ENCODE assay signal across 11 cellular contexts in the genomic region with DNA sequence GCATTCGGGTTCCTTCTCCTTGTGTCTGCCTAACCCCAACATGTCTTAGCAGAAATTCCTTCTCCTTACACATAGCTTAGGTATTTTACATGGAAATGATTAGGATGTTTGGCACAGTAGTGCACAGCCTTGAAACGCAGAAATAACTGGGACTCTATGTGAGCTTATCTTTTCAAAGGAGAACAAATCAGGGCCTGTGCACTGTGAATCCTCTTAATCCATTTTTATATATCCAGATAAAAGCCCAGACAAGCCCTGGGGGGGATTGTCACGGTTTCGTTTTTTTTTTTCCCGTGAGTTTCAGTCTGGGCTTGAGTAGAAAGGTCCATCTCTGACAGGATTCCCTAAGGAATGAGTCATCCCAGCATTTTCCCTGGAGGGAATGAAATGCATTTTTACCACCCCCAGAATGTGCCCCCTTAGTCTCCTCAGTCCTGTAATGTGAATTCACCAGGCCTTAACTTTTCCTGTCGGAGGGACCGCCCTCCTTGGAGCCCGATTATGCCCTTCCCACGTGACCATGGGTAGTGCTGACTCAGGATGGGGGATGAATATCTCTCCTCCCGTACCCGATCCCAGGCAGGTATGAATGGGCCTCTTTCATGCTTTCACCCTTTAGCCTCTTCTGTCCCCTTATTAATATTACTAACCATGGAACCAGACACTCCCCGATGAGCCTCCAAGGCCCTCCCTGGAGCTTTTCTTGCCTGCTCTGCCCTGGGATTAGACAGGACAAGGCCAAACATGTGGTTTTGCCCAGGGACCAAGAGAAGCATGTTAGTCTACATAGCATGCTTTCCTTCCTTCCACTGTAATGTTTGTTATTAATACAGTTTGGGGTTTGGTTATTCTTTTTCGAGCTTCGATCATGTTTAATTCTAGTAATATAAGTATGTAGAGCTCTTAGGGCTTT. TPM values are rescaled to one million over a fixed set of nuclear protein-coding genes. Genes with fewer than 3 reads are reported as not detected.
DNase-seq lines count a peak whose midpoint lies in the region; ATAC-seq and TF ChIP-seq lines count a peak whose summit lies in the region.
"Had no signal": no experiment of that assay in that cellular context is flagged by ENCODE, and none has a peak within 500 bp of the region (broad histone marks: within the 10 kb centered on the region; RNA-seq: fewer than 3 reads in every experiment).

No MANE protein-coding gene starts in this region.

- H3K4me3 Mint-ChIP-seq in effector memory CD8-positive, alpha-beta T cell = no peak overlapping the region
- H3K4me3 Mint-ChIP-seq: CD4-positive, alpha-beta T cell had no signal

- no peaks in the 10 kb centered on the region for H3K27me3 ChIP-seq in A673 (replicated peaks; ENCODE audit: insufficient read depth, low read depth, low read length, poor library complexity)
- H3K27me3 ChIP-seq in muscle layer of colon (ENCODE audit: control insufficient read depth in 1 of 2, insufficient read depth in 2 of 2, low read length in 2 of 2) = no peaks in the 10 kb centered on the region

- H3K9me3 Mint-ChIP-seq in effector memory CD8-positive, alpha-beta T cell = no peaks in the 10 kb centered on the region
- H3K9me3 Mint-ChIP-seq: CD4-positive, alpha-beta T cell had no signal

- no peak for ATAC-seq in effector memory CD8-positive, alpha-beta T cell (replicated peaks)
- no peak for ATAC-seq in GM21619 (IDR thresholded peaks at IDR 0.05; ENCODE audit: unreplicated experiment)

- H3K9ac ChIP-seq in muscle layer of colon (ENCODE audit: low read length) = peak overlapping the region; percentile 7
- H3K9ac ChIP-seq: KMS-11 had no signal

- H3K36me3 ChIP-seq in A673 (ENCODE audit: insufficient read depth, low read length, poor library complexity, severe bottlenecking) = no peaks in the 10 kb centered on the region
- peaks cover 35% of the 10 kb centered on the region for H3K36me3 ChIP-seq in muscle layer of colon (ENCODE audit: insufficient read depth, low read length)

- no peaks in the 10 kb centered on the region for H3K36me3 Mint-ChIP-seq in effector memory CD8-positive, alpha-beta T cell (ENCODE audit: insufficient read depth)

- POLR2A ChIA-PET in A673 (lab: Charles Lee; ENCODE audit: low non-redundant PET) = interaction anchor here (0.5 to 0.6 kb wide), 2 partner anchors 57 to 73 kb away, joined by 3 to 6 read pairs; no protein-coding TSS in a partner anchor

- no peaks in the 10 kb centered on the region for H3K4me1 Mint-ChIP-seq in effector memory CD8-positive, alpha-beta T cell (ENCODE audit: low read depth in 2 of 2)

- CTCF ChIA-PET in A673 (lab: Charles Lee) = interaction anchor here (0.7 to 1.5 kb wide), 2 partner anchors 208 to 1366 kb away, joined by 4 to 5 read pairs; no protein-coding TSS in a partner anchor

- BruUV-seq in A673 (replicated peaks; lab: Mats Ljungman, UMichigan) = TSS peak; percentile 64

- peaks cover 24 to 31% of the 10 kb centered on the region in 2 donors for H3K27me3 Mint-ChIP-seq in effector memory CD8-positive, alpha-beta T cell

- peak overlapping the region; percentile 23 for H3K4me3 ChIP-seq in A673 (ENCODE audit: low read depth, low read length, poor library complexity, severe bottlenecking)
- H3K4me3 ChIP-seq in epithelial cell of esophagus (ENCODE audit: low read length) = peak overlapping the region; percentile 11
- peak overlapping the region; percentile 4 to 22 for H3K4me3 ChIP-seq in muscle layer of colon (ENCODE audit: low read depth in 1 of 2, low read length in 2 of 2)

- H3K9me3 ChIP-seq in A673 (ENCODE audit: low read depth, low read length, poor library complexity, severe bottlenecking) (no peaks in the 10 kb centered on the region), muscle layer of colon (ENCODE audit: low read length) (no peaks in the 10 kb centered on the region)

- intact Hi-C loops in A673 (cut with micrococcal nuclease; ENCODE audit: unreplicated experiment) = loop anchor here (5.0 kb wide), 1 partner anchor 91 kb away; no protein-coding TSS in a partner anchor

- H3K27ac Mint-ChIP-seq in effector memory CD8-positive, alpha-beta T cell = no peak overlapping the region
- H3K27ac Mint-ChIP-seq: CD4-positive, alpha-beta T cell had no signal

- H3K4me1 ChIP-seq in A673 (ENCODE audit: insufficient read depth, low read length, poor library complexity, severe bottlenecking) (peaks cover 67% of the 10 kb centered on the region), muscle layer of colon (ENCODE audit: insufficient read depth, low read length) (peaks cover 47% of the 10 kb centered on the region)

- TF ChIP-seq CTCF in A673 (conservative IDR thresholded peaks at IDR 0.05; ENCODE audit: low read depth, low read length) = no peak
- no peak for TF ChIP-seq CTCF in epithelial cell of esophagus (IDR thresholded peaks at IDR 0.05; ENCODE audit: insufficient read depth, low read depth, low read length, missing control alignments)

- H3K27ac ChIP-seq in A673 (ENCODE audit: low read depth, low read length, poor library complexity, severe bottlenecking) (peak overlapping the region; percentile 85), muscle layer of colon (ENCODE audit: low read depth, low read length) (peak overlapping the region; percentile 83)
- H3K27ac ChIP-seq: KMS-11 had no signal

- DNase-seq in A673 (ENCODE audit: low spot score) = peak; percentile 91
- DNase-seq in NCI-H226 = peak; percentile 97
- DNase-seq in epithelial cell of esophagus (ENCODE audit: low read depth) = peak; percentile 91
- no peak for DNase-seq in effector memory CD8-positive, alpha-beta T cell
- DNase-seq in activated CD4-positive, alpha-beta T cell treated with anti-CD3 and anti-CD28 coated beads, Interleukin-2, amount 50 U/mL, for 48 hours = no peak
- DNase-seq in KG1 (lab: John Stamatoyannopoulos, UW) = no peak
- DNase-seq: CD4-positive, alpha-beta T cell had no signal

RNA-seq across cellular contexts. Expression of a gene that starts 23.9 kb away (rescaled TPM):
- total RNA-seq in A673 (2021) = 78.4 and 82.6 TPM in 2 replicates

RNA-seq across cellular contexts. Expression of a gene that starts 59.0 kb away (rescaled TPM):
- 25.1 and 26.8 TPM in 2 replicates for total RNA-seq in A673 (2021)

RNA-seq across cellular contexts. Expression of a gene that starts 59.1 kb away (rescaled TPM):
- total RNA-seq in A673 (2021) = not detected in 2 replicates
- total RNA-seq: CD4-positive, alpha-beta T cell; dermis microvascular lymphatic vessel endothelial cell had no signal

Comparison
In these comparisons a context has a peak if more than half of its experiments do, and no peak if none do; other contexts are left out.
1. DNase-seq: peak in A673 (single experiment), NCI-H226 (single experiment) and epithelial cell of esophagus (single experiment); none in effector memory CD8-positive, alpha-beta T cell (0 of 3), activated CD4-positive, alpha-beta T cell treated with anti-CD3 and anti-CD28 coated beads, Interleukin-2, amount 50 U/mL, for 48 hours (0 of 2) and KG1 (single experiment).
2. Peak in every context shown above with its lines, with median percentiles within 50 percentile points of each other: H3K4me3 ChIP-seq.